Comparison of ENCODE assay signal across 1 cellular context in the genomic region with DNA sequence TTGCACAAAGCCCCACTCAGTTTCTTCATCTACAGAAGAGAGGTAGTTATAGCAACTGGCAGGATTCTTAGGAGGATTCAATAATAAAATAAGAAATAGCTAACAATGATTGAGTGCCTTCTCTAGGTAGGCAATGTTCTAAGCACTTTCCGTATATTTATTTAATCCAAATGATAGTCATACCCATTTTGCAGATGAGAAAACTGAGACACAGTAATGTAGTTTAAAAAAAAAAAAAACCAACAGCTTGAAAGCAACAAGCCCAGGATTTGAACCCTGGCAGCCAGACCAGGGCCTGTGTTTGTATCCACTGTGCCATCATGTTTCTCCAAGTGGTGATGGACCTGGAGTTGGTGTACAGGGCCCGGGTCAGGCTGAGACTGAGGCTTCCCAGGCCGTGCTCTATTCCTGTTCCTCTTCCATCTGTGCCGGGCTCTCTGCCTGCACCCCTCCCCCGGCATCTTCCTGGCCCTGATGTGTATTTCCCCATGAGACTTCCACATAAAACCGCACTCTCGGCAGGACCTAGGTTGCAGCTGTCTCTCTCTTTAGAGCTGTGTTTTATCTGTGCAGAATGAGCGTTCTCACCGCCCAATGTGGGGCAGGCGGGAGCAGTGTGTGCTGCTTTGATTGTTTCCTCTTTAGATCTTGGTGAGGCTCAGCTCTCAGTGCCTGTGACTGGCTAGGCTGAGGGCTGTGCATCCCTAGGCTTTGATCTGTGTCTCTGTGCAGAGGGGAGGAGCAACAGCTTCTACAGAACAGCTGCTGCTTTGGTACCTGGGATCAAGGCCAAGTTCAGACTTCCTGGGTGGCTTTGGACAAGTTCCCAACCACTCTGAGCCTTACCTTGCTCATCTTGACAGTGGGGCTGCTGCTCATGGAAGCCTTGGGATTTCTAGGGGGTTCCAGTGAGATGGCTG.
TF ChIP-seq lines count a peak whose summit lies in the region.

No MANE protein-coding gene starts in this region.

TF ChIP-seq in GM12878, 131 proteins besides CTCF, POLR2A, EP300 and RAD21 (continued from another document):
- TF ChIP-seq, protein P1, sequence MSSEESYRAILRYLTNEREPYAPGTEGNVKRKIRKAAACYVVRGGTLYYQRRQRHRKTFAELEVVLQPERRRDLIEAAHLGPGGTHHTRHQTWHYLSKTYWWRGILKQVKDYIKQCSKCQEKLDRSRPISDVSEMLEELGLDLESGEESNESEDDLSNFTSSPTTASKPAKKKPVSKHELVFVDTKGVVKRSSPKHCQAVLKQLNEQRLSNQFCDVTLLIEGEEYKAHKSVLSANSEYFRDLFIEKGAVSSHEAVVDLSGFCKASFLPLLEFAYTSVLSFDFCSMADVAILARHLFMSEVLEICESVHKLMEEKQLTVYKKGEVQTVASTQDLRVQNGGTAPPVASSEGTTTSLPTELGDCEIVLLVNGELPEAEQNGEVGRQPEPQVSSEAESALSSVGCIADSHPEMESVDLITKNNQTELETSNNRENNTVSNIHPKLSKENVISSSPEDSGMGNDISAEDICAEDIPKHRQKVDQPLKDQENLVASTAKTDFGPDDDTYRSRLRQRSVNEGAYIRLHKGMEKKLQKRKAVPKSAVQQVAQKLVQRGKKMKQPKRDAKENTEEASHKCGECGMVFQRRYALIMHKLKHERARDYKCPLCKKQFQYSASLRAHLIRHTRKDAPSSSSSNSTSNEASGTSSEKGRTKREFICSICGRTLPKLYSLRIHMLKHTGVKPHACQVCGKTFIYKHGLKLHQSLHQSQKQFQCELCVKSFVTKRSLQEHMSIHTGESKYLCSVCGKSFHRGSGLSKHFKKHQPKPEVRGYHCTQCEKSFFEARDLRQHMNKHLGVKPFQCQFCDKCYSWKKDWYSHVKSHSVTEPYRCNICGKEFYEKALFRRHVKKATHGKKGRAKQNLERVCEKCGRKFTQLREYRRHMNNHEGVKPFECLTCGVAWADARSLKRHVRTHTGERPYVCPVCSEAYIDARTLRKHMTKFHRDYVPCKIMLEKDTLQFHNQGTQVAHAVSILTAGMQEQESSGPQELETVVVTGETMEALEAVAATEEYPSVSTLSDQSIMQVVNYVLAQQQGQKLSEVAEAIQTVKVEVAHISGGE (CRISPR knock-in tag; IDR thresholded peaks at IDR 0.05), result no peak
- TF ChIP-seq, protein P2, sequence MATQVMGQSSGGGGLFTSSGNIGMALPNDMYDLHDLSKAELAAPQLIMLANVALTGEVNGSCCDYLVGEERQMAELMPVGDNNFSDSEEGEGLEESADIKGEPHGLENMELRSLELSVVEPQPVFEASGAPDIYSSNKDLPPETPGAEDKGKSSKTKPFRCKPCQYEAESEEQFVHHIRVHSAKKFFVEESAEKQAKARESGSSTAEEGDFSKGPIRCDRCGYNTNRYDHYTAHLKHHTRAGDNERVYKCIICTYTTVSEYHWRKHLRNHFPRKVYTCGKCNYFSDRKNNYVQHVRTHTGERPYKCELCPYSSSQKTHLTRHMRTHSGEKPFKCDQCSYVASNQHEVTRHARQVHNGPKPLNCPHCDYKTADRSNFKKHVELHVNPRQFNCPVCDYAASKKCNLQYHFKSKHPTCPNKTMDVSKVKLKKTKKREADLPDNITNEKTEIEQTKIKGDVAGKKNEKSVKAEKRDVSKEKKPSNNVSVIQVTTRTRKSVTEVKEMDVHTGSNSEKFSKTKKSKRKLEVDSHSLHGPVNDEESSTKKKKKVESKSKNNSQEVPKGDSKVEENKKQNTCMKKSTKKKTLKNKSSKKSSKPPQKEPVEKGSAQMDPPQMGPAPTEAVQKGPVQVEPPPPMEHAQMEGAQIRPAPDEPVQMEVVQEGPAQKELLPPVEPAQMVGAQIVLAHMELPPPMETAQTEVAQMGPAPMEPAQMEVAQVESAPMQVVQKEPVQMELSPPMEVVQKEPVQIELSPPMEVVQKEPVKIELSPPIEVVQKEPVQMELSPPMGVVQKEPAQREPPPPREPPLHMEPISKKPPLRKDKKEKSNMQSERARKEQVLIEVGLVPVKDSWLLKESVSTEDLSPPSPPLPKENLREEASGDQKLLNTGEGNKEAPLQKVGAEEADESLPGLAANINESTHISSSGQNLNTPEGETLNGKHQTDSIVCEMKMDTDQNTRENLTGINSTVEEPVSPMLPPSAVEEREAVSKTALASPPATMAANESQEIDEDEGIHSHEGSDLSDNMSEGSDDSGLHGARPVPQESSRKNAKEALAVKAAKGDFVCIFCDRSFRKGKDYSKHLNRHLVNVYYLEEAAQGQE (IDR thresholded peaks at IDR 0.05; ENCODE audit: low read depth, low read length), result no peak
- TF ChIP-seq ZNF274 (IDR thresholded peaks at IDR 0.05; ENCODE audit: insufficient read depth, insufficient read length) (no peak), ASH2L (IDR thresholded peaks at IDR 0.05; ENCODE audit: borderline replicate concordance, low read depth) (no peak), BHLHE40 (IDR thresholded peaks at IDR 0.05; ENCODE audit: borderline replicate concordance in 1 of 2, low read depth in 2 of 2, low read length in 1 of 2) (no peak), KDM1A (IDR thresholded peaks at IDR 0.05; ENCODE audit: borderline replicate concordance) (no peak), CBFB (IDR thresholded peaks at IDR 0.05; ENCODE audit: low read depth) (no peak), RUNX3 (IDR thresholded peaks at IDR 0.05; ENCODE audit: low read length) (peak; percentile 59), IKZF2 (IDR thresholded peaks at IDR 0.05) (0 out of 4 replicates have a peak, but pooled peaks of 1 of the 2 experiments have one; percentile 20), CHD2 (IDR thresholded peaks at IDR 0.05; ENCODE audit: borderline replicate concordance, low read depth, low read length) (no peak), SIX5 (IDR thresholded peaks at IDR 0.05; ENCODE audit: low read depth, low read length, severe bottlenecking) (no peak), SMARCA5 (IDR thresholded peaks at IDR 0.05) (peak; percentile 67; the same call in 1 of the 2 replicates), STAT3 (IDR thresholded peaks at IDR 0.05; ENCODE audit: low read depth, low read length) (no peak), MEF2B (IDR thresholded peaks at IDR 0.05; ENCODE audit: partially characterized antibody, poor library complexity, severe bottlenecking) (peak; percentile 14), ZBED1 (IDR thresholded peaks at IDR 0.05; ENCODE audit: borderline replicate concordance) (no peak), TAF1 (IDR thresholded peaks at IDR 0.05; ENCODE audit: borderline replicate concordance, low read depth, low read length) (no peak), IKZF1 (conservative IDR thresholded peaks at IDR 0.05) (0 out of 2 replicates have a peak, but pooled peaks have one; percentile 19), MTA2 (IDR thresholded peaks at IDR 0.05; ENCODE audit: low read depth) (no peak), MYC (IDR thresholded peaks at IDR 0.05; ENCODE audit: insufficient read depth, insufficient read length, insufficient replicate concordance, low read length, severe bottlenecking) (no peak)
- TF ChIP-seq, protein P3, sequence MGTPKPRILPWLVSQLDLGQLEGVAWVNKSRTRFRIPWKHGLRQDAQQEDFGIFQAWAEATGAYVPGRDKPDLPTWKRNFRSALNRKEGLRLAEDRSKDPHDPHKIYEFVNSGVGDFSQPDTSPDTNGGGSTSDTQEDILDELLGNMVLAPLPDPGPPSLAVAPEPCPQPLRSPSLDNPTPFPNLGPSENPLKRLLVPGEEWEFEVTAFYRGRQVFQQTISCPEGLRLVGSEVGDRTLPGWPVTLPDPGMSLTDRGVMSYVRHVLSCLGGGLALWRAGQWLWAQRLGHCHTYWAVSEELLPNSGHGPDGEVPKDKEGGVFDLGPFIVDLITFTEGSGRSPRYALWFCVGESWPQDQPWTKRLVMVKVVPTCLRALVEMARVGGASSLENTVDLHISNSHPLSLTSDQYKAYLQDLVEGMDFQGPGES (IDR thresholded peaks at IDR 0.05), result no peak
- TF ChIP-seq, protein P4, sequence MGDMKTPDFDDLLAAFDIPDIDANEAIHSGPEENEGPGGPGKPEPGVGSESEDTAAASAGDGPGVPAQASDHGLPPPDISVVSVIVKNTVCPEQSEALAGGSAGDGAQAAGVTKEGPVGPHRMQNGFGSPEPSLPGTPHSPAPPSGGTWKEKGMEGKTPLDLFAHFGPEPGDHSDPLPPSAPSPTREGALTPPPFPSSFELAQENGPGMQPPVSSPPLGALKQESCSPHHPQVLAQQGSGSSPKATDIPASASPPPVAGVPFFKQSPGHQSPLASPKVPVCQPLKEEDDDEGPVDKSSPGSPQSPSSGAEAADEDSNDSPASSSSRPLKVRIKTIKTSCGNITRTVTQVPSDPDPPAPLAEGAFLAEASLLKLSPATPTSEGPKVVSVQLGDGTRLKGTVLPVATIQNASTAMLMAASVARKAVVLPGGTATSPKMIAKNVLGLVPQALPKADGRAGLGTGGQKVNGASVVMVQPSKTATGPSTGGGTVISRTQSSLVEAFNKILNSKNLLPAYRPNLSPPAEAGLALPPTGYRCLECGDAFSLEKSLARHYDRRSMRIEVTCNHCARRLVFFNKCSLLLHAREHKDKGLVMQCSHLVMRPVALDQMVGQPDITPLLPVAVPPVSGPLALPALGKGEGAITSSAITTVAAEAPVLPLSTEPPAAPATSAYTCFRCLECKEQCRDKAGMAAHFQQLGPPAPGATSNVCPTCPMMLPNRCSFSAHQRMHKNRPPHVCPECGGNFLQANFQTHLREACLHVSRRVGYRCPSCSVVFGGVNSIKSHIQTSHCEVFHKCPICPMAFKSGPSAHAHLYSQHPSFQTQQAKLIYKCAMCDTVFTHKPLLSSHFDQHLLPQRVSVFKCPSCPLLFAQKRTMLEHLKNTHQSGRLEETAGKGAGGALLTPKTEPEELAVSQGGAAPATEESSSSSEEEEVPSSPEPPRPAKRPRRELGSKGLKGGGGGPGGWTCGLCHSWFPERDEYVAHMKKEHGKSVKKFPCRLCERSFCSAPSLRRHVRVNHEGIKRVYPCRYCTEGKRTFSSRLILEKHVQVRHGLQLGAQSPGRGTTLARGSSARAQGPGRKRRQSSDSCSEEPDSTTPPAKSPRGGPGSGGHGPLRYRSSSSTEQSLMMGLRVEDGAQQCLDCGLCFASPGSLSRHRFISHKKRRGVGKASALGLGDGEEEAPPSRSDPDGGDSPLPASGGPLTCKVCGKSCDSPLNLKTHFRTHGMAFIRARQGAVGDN (IDR thresholded peaks at IDR 0.05), result no peak
- TF ChIP-seq, protein P5, sequence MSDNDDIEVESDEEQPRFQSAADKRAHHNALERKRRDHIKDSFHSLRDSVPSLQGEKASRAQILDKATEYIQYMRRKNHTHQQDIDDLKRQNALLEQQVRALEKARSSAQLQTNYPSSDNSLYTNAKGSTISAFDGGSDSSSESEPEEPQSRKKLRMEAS (IDR thresholded peaks at IDR 0.05; ENCODE audit: low read depth, low read length), result no peak
- TF ChIP-seq, protein P6, sequence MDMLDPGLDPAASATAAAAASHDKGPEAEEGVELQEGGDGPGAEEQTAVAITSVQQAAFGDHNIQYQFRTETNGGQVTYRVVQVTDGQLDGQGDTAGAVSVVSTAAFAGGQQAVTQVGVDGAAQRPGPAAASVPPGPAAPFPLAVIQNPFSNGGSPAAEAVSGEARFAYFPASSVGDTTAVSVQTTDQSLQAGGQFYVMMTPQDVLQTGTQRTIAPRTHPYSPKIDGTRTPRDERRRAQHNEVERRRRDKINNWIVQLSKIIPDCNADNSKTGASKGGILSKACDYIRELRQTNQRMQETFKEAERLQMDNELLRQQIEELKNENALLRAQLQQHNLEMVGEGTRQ (IDR thresholded peaks at IDR 0.05; ENCODE audit: borderline replicate concordance, low read depth, low read length), result no peak
